10 cellular contexts compared by ENCODE assay signal in the genomic region with DNA sequence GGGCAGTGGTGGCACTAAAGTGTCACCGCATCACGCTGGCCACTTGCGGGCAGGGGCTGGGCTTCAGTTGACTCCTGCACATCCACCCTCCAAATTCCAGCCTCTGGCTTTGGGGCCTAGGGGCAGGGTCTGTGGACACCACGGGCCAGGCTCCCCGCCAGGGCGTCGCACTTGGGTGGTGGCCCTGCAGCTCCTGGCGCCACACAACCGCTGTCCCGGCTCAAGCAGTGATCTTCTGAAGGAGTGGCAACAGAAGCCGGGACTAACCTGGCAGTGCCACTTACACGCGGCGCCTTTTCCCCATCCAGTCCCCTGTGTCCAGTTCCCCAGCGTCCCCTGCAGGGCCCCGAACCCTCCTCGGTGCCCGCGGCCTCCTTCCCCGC.
DNase-seq lines count a peak whose midpoint lies in the region; ATAC-seq, FAIRE-seq and TF ChIP-seq lines count a peak whose summit lies in the region.
"Had no signal": no experiment of that assay in that cellular context is flagged by ENCODE, and none has a peak within 500 bp of the region (broad histone marks: within the 10 kb centered on the region; RNA-seq: fewer than 3 reads in every experiment).

No MANE protein-coding gene starts in this region.

- H3K36me3 ChIP-seq in cardiac muscle cell (no peaks in the 10 kb centered on the region), vagina (no peaks in the 10 kb centered on the region)

- no peaks in the 10 kb centered on the region for H3K36me3 Mint-ChIP-seq in nephron progenitor cell (ENCODE audit: low read depth)

- DNase-seq in cardiac muscle cell (ENCODE audit: low read depth in 1 of 2, low spot score in 1 of 2), result no peak
- DNase-seq in left cardiac atrium, result no peak
- no peak for DNase-seq in coronary artery (ENCODE audit: low spot score)
- no peak for DNase-seq in nephron progenitor cell
- DNase-seq in vagina (ENCODE audit: extremely low spot score in 2 of 2), result no peak
- no peak for DNase-seq in SKM-1 (lab: John Stamatoyannopoulos, UW; ENCODE audit: unreplicated experiment)
- DNase-seq in GM12892 (ENCODE audit: insufficient read length), result no peak
- DNase-seq: NCI-H1436 treated with DMSO at 0.1 percent for 48 hours had no signal

- peaks cover 15% of the 10 kb centered on the region for H3K27me3 Mint-ChIP-seq in nephron progenitor cell (ENCODE audit: low read depth, poor library complexity)

- peak overlapping the region; percentile 82 for H3K4me3 Mint-ChIP-seq in nephron progenitor cell

- no peak overlapping the region for H3K27ac ChIP-seq in cardiac muscle cell
- no peak overlapping the region for H3K27ac ChIP-seq in coronary artery
- no peak overlapping the region for H3K27ac ChIP-seq in vagina
- H3K27ac ChIP-seq: RWPE1 had no signal

- H3K4me3 ChIP-seq in cardiac muscle cell (peak overlapping the region; percentile 32), coronary artery (peak overlapping the region; percentile 63), vagina (peak overlapping the region; percentile 36 to 50)

- H3K9me3 ChIP-seq in cardiac muscle cell (ENCODE audit: low read depth) (no peaks in the 10 kb centered on the region), vagina (no peaks in the 10 kb centered on the region)

- FAIRE-seq in GM12892 (lab: Jason Lieb, UNC), result no peak

- peaks cover 26% of the 10 kb centered on the region for H3K4me1 Mint-ChIP-seq in nephron progenitor cell

- H3K4me1 ChIP-seq in cardiac muscle cell (ENCODE audit: low read depth) (no peaks in the 10 kb centered on the region), vagina (peaks cover 10% of the 10 kb centered on the region)

- intact Hi-C loops in left cardiac atrium (cut with DNase I), result no loop called here
- intact Hi-C loops in vagina (cut with DNase I), result no loop called here

- TF ChIP-seq CTCF in cardiac muscle cell (IDR thresholded peaks at IDR 0.05; ENCODE audit: low read depth, low read length) (no peak), coronary artery (IDR thresholded peaks at IDR 0.05) (no peak), nephron progenitor cell (IDR thresholded peaks at IDR 0.05) (no peak), vagina (IDR thresholded peaks at IDR 0.05) (no peak)

- no peak overlapping the region for H3K27ac Mint-ChIP-seq in nephron progenitor cell

- TF ChIP-seq POLR2A in vagina (IDR thresholded peaks at IDR 0.05), result no peak
- no peak for TF ChIP-seq POLR2A in GM12892 (IDR thresholded peaks at IDR 0.05; ENCODE audit: low read depth, low read length)

- H3K27me3 ChIP-seq in cardiac muscle cell, result peaks cover 12% of the 10 kb centered on the region
- no peaks in the 10 kb centered on the region for H3K27me3 ChIP-seq in vagina

- no peak for ATAC-seq in left cardiac atrium
- ATAC-seq in GM21423 (IDR thresholded peaks at IDR 0.05; ENCODE audit: unreplicated experiment), result no peak

- no peaks in the 10 kb centered on the region for H3K9me3 Mint-ChIP-seq in nephron progenitor cell
